Comparison of ENCODE assay signal across 8 cellular contexts in genomic region chr17:74203439-74204240, GRCh38. TPM values are rescaled to one million over a fixed set of nuclear protein-coding genes. Genes with fewer than 3 reads are reported as not detected.
DNase-seq lines count a peak whose midpoint lies in the region; ATAC-seq and TF ChIP-seq lines count a peak whose summit lies in the region.

Gene RPL38 (plus strand): TSS chr17:74203678. CDS start chr17:74203956, 278 bp downstream.

- H3K9ac ChIP-seq in colonic mucosa (ENCODE audit: low read depth in 2 of 2, low read length in 2 of 2), result peak within 1 kb of the TSS; percentile 81 to 83

- peak within 1 kb of the TSS; percentile 67 for H3K4me3 ChIP-seq in colonic mucosa

- peak; percentile 69 for ATAC-seq in GM19025 (IDR thresholded peaks at IDR 0.05; ENCODE audit: low read depth, unreplicated experiment)
- peak; percentile 69 for ATAC-seq in HG03439 (IDR thresholded peaks at IDR 0.05; ENCODE audit: unreplicated experiment)

- TF ChIP-seq CTCF in colonic mucosa (IDR thresholded peaks at IDR 0.05), result peak; percentile 89

- H3K27me3 ChIP-seq in colonic mucosa, result peaks cover 13% of the 10 kb centered on the region
- no peaks in the 10 kb centered on the region for H3K27me3 ChIP-seq in layer of hippocampus (ENCODE audit: control insufficient read depth, insufficient read depth, low read length)

- H3K36me3 ChIP-seq in colonic mucosa, result no peaks in the 10 kb centered on the region

- H3K4me1 ChIP-seq in colonic mucosa, result peaks cover 19% of the 10 kb centered on the region

- H3K27ac ChIP-seq in colonic mucosa (peak within 1 kb of the TSS; percentile 62), layer of hippocampus (ENCODE audit: low read depth, low read length) (peak within 1 kb of the TSS; percentile 70)

- H3K9me3 ChIP-seq in colonic mucosa, result no peaks in the 10 kb centered on the region

- intact Hi-C loops in colonic mucosa (cut with DNase I), result no loop called here

- peak; percentile 96 for DNase-seq in AG20443 (ENCODE audit: low spot score)
- DNase-seq in NCI-H524 treated with DMSO at 0.1 percent for 48 hours (lab: John Stamatoyannopoulos, UW), result peak; percentile 97
- DNase-seq in activated CD4-positive, alpha-beta T cell treated with anti-CD3 and anti-CD28 coated beads for 48 hours, result peak; percentile 98
- peak; percentile 99 for DNase-seq in colonic mucosa
- peak; percentile 95 for DNase-seq in stimulated activated CD4-positive, alpha-beta T cell treated with anti-CD3 and anti-CD28 coated beads, Interleukin-1b, Interleukin-23, amount 100 ng/mL, for 4 hours (ENCODE audit: low read depth in 2 of 2)

RNA-seq across cellular contexts. Expression of gene RPL38, which starts in this region (rescaled TPM):
- total RNA-seq in colonic mucosa, result 100 to 1,000 TPM; 723 to 795 TPM

Comparison
In these comparisons a context has a peak if more than half of its experiments do, and no peak if none do; other contexts are left out.
1. Peak in every context shown above with its lines: DNase-seq, ATAC-seq, H3K4me3 ChIP-seq and H3K27ac ChIP-seq.